22 cellular contexts compared by ENCODE assay signal in the genomic region with DNA sequence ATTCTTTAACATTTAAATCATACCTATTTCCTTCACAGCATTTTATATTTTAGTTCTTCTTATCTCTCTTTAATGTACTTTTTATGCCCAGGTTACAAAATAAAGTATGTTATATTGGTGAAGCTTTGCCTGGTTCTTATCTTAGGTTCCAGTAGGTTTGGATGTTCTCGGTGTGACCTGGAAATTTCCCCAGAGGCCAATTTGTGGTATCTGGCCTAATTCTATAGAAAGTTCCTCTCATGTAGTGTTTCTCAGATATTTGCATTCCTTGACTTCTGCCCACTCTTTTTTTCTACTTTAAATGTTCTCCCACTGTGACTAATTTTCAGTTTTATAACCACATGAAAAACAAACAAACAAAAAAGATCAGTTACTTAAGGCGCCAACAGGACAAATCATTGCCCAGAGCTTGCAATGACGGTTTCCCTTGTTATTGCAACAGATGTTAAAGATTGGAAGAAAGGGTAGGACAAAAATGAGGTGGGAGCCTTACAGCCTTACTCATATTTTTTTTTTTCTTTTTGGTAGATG.
"Had no signal": no experiment of that assay in that cellular context is flagged by ENCODE, and none has a peak within 500 bp of the region (broad histone marks: within the 10 kb centered on the region; RNA-seq: fewer than 3 reads in every experiment).

No MANE protein-coding gene starts in this region.

- H3K4me1 ChIP-seq: gastrocnemius medialis, heart right ventricle, pancreas, transverse colon had no signal

- H3K27me3 Mint-ChIP-seq: naive B cell had no signal

- H3K27me3 ChIP-seq: gastrocnemius medialis, heart right ventricle, pancreas, stomach, transverse colon had no signal

- H3K36me3 Mint-ChIP-seq: naive B cell had no signal

- H3K4me1 Mint-ChIP-seq: naive B cell, nephron had no signal

- H3K4me3 ChIP-seq: gastrocnemius medialis, heart right ventricle, pancreas, stomach, thoracic aorta, transverse colon had no signal

- H3K36me3 ChIP-seq: gastrocnemius medialis, heart right ventricle, pancreas, stomach, thoracic aorta, transverse colon had no signal

- H3K9me3 Mint-ChIP-seq: endodermal cell, nephron had no signal

- H3K27ac ChIP-seq: gastrocnemius medialis, heart right ventricle, pancreas, stomach, thoracic aorta, transverse colon had no signal

- H3K9me3 ChIP-seq: gastrocnemius medialis, heart right ventricle, pancreas, stomach, thoracic aorta, transverse colon had no signal

- H3K4me3 Mint-ChIP-seq: endodermal cell, naive B cell, nephron had no signal

- FAIRE-seq: endothelial cell of umbilical vein, islet of Langerhans, pancreas, small intestine had no signal

- ATAC-seq: gastrocnemius medialis, heart right ventricle, pancreas, right cardiac atrium had no signal

- H3K27ac Mint-ChIP-seq: endodermal cell, naive B cell, nephron, progenitor cell of endocrine pancreas had no signal

- DNase-seq: effector CD4-positive, alpha-beta T cell; endodermal cell; gastrocnemius medialis; heart right ventricle; hypothalamus; kidney glomerular epithelial cell; mesendoderm; naive B cell; occipital lobe; pancreas; right cardiac atrium; small intestine; stimulated activated CD4-positive, alpha-beta T cell treated with anti-CD3 and anti-CD28 coated beads, Interleukin-12 subunit alpha, Interleukin-12 subunit beta, amount 100 ng/mL, for 4 hours; stimulated activated naive CD4-positive, alpha-beta T cell; stomach; substantia nigra; transverse colon had no signal
